20 cellular contexts compared by ENCODE assay signal in the genomic region with DNA sequence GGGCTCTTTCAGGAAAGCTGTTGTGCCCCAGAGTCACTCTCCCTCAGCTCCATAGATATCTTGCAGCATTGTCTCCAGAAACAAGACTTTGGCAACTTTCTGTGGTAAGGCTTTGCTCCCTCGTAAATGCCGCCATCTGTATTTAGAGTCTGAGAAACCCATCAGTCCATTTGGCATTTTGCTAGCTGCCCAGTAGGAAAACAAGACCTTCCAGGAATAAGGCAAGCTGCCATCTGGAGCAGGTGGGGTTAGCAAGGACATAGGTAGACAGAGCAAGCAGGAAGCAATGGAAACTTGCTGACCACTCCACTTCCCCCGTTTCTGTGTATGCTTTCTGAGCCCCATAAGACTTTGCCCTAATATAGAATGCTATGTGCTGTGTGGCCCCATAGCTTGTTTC.
DNase-seq lines count a peak whose midpoint lies in the region; ATAC-seq and TF ChIP-seq lines count a peak whose summit lies in the region.
"Had no signal": no experiment of that assay in that cellular context is flagged by ENCODE, and none has a peak within 500 bp of the region (broad histone marks: within the 10 kb centered on the region; RNA-seq: fewer than 3 reads in every experiment).

No MANE protein-coding gene starts in this region.

- no peaks in the 10 kb centered on the region for H3K4me1 Mint-ChIP-seq in activated CD8-positive, alpha-beta memory T cell treated with anti-CD3 and anti-CD28 coated beads, Interleukin-2, amount 10 ng/mL, durations not matched to agents 7 days and 5 days
- peaks cover 5% of the 10 kb centered on the region for H3K4me1 Mint-ChIP-seq in neural crest cell
- H3K4me1 Mint-ChIP-seq: CD4-positive, alpha-beta memory T cell had no signal

- ATAC-seq in activated CD8-positive, alpha-beta memory T cell treated with anti-CD3 and anti-CD28 coated beads, Interleukin-2, amount 10 ng/mL, durations not matched to agents 7 days and 5 days: no peak
- ATAC-seq in GM21619 (IDR thresholded peaks at IDR 0.05; ENCODE audit: unreplicated experiment): no peak
- ATAC-seq in GM21360 (IDR thresholded peaks at IDR 0.05; ENCODE audit: unreplicated experiment): no peak
- ATAC-seq in GM19328 (IDR thresholded peaks at IDR 0.05; ENCODE audit: unreplicated experiment): no peak
- ATAC-seq: A549, GM12878, HCT116 had no signal

- peaks cover 3% of the 10 kb centered on the region for H3K27me3 Mint-ChIP-seq in activated CD8-positive, alpha-beta memory T cell treated with anti-CD3 and anti-CD28 coated beads, Interleukin-2, amount 10 ng/mL, durations not matched to agents 7 days and 5 days
- H3K27me3 Mint-ChIP-seq in neural crest cell (ENCODE audit: low read depth): no peaks in the 10 kb centered on the region

- TF ChIP-seq CTCF in neural crest cell (conservative IDR thresholded peaks at IDR 0.05): no peak

- no peak overlapping the region for H3K4me3 Mint-ChIP-seq in activated CD8-positive, alpha-beta memory T cell treated with anti-CD3 and anti-CD28 coated beads, Interleukin-2, amount 10 ng/mL, durations not matched to agents 7 days and 5 days
- H3K4me3 Mint-ChIP-seq in neural crest cell: no peak overlapping the region
- H3K4me3 Mint-ChIP-seq: CD4-positive, alpha-beta memory T cell; H9 had no signal

- no peak overlapping the region for H3K27ac Mint-ChIP-seq in activated CD8-positive, alpha-beta memory T cell treated with anti-CD3 and anti-CD28 coated beads, Interleukin-2, amount 10 ng/mL, durations not matched to agents 7 days and 5 days
- H3K27ac Mint-ChIP-seq in neural crest cell (ENCODE audit: unreplicated experiment): peak overlapping the region; percentile 65
- H3K27ac Mint-ChIP-seq: CD4-positive, alpha-beta memory T cell; H9 had no signal

- CTCF ChIA-PET in activated CD8-positive, alpha-beta memory T cell treated with anti-CD3 and anti-CD28 coated beads, Interleukin-2, amount 10 ng/mL, durations not matched to agents 7 days and 5 days (lab: Charles Lee): no interaction called here

- no peaks in the 10 kb centered on the region for H3K9me3 Mint-ChIP-seq in activated CD8-positive, alpha-beta memory T cell treated with anti-CD3 and anti-CD28 coated beads, Interleukin-2, amount 10 ng/mL, durations not matched to agents 7 days and 5 days (ENCODE audit: low read depth)
- no peaks in the 10 kb centered on the region for H3K9me3 Mint-ChIP-seq in neural crest cell
- H3K9me3 Mint-ChIP-seq: H9 had no signal

- DNase-seq in activated CD8-positive, alpha-beta memory T cell treated with anti-CD3 and anti-CD28 coated beads, Interleukin-2, amount 10 ng/mL, durations not matched to agents 7 days and 5 days: peak; percentile 32
- no peak for DNase-seq in activated CD8-positive, alpha-beta memory T cell treated with anti-CD3 and anti-CD28 coated beads, Interleukin-2, amount 50 U/mL, for 48 hours
- DNase-seq in cerebellum (ENCODE audit: low spot score) (peak; percentile 43), neural crest cell (ENCODE audit: low read depth, low spot score) (no peak)
- DNase-seq: 8988T; ACHN; AML-193; Calu3; CD4-positive, alpha-beta memory T cell; COR-L47; DMS53; DMS79 treated with DMSO at 0.1 percent for 48 hours; GM23248; H9 had no signal

- no peaks in the 10 kb centered on the region for H3K36me3 Mint-ChIP-seq in activated CD8-positive, alpha-beta memory T cell treated with anti-CD3 and anti-CD28 coated beads, Interleukin-2, amount 10 ng/mL, durations not matched to agents 7 days and 5 days
- no peaks in the 10 kb centered on the region for H3K36me3 Mint-ChIP-seq in neural crest cell (ENCODE audit: low read depth)
- H3K36me3 Mint-ChIP-seq: CD4-positive, alpha-beta memory T cell had no signal

Comparison
In these comparisons a context has a peak if more than half of its experiments do, and no peak if none do; other contexts are left out.
1. DNase-seq: peak in activated CD8-positive, alpha-beta memory T cell treated with anti-CD3 and anti-CD28 coated beads, Interleukin-2, amount 10 ng/mL, durations not matched to agents 7 days and 5 days (single experiment) and cerebellum (single experiment); none in activated CD8-positive, alpha-beta memory T cell treated with anti-CD3 and anti-CD28 coated beads, Interleukin-2, amount 50 U/mL, for 48 hours (single experiment) and neural crest cell (single experiment).